Comparison of ENCODE assay signal across 9 cellular contexts in the genomic region with DNA sequence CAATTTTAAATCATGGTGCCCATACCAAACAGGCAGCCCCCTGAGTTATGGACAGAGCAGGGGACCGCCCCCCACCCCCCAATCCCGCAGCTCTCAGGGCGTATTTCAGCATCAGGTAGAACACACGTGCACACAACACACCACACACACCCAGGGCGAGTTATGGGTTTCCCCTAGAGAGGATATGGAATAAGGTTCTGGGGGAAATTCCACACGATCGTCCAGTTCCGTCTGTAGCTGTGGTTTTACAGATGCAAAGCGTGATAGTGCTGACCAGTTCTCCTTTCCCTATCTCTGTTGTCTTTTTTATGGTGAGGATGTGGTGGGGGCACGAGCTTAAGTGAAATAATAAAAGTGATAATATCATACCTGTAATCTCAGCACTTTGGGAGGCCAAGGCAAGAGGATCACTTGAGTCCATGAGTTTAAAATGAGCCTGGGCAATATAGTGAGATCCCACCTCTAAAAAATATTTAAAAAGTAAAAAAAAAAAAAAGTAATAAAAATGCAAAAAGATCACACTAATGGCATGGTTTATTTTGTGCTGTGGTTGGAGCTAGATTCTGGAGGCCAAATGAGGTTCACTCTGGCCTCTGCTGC.
DNase-seq lines count a peak whose midpoint lies in the region; ATAC-seq and TF ChIP-seq lines count a peak whose summit lies in the region.
"Had no signal": no experiment of that assay in that cellular context is flagged by ENCODE, and none has a peak within 500 bp of the region (broad histone marks: within the 10 kb centered on the region; RNA-seq: fewer than 3 reads in every experiment).

No MANE protein-coding gene starts in this region.

- ATAC-seq in stimulated activated naive CD8-positive, alpha-beta T cell treated with anti-CD3 and anti-CD28 coated beads, Interleukin-15, amount 100 ng/mL, for 72 hours, result peak; percentile 24
- ATAC-seq in stimulated activated naive CD8-positive, alpha-beta T cell treated with anti-CD3 and anti-CD28 coated beads, Interleukin-15, Interleukin-2, amounts not matched to agents 100 U/mL and 50 U/mL, for 24 hours, result no peak
- ATAC-seq in HG03565 (IDR thresholded peaks at IDR 0.05; ENCODE audit: unreplicated experiment), result peak; percentile 33
- no peak for ATAC-seq in stimulated activated effector memory CD8-positive, alpha-beta T cell treated with anti-CD3 and anti-CD28 coated beads, Interleukin-12 subunit alpha, Interleukin-12 subunit beta, amount 100 ng/mL, for 72 hours

- peak overlapping the region in 1 of 2 donors; percentile 65 for H3K27ac Mint-ChIP-seq in stimulated activated naive CD8-positive, alpha-beta T cell treated with anti-CD3 and anti-CD28 coated beads, Interleukin-15, amount 100 ng/mL, for 72 hours
- peak overlapping the region; percentile 96 for H3K27ac Mint-ChIP-seq in dendritic cell treated with granulocyte-macrophage colony-stimulating factor and Interleukin-4, amounts not matched to agents 40 ng/mL and 50 ng/mL, for 4 days
- H3K27ac Mint-ChIP-seq in stimulated activated effector memory CD8-positive, alpha-beta T cell treated with anti-CD3 and anti-CD28 coated beads, Interleukin-12 subunit alpha, Interleukin-12 subunit beta, amount 100 ng/mL, for 72 hours, result no peak overlapping the region

- no peak for DNase-seq in stimulated activated naive CD8-positive, alpha-beta T cell treated with anti-CD3 and anti-CD28 coated beads, Interleukin-15, amount 100 ng/mL, for 72 hours
- DNase-seq in stimulated activated naive CD8-positive, alpha-beta T cell treated with anti-CD3 and anti-CD28 coated beads, Interleukin-15, Interleukin-2, amounts not matched to agents 100 U/mL and 50 U/mL, for 24 hours, result no peak
- DNase-seq in erythroblast (lab: John Stamatoyannopoulos, UW), result no peak
- no peak for DNase-seq in islet precursor cell
- no peak for DNase-seq in NCI-H2227 (lab: John Stamatoyannopoulos, UW; ENCODE audit: unreplicated experiment)
- DNase-seq in stimulated activated effector memory CD8-positive, alpha-beta T cell treated with anti-CD3 and anti-CD28 coated beads, Interleukin-12 subunit alpha, Interleukin-12 subunit beta, amount 100 ng/mL, for 72 hours (ENCODE audit: low spot score in 2 of 2), result no peak
- DNase-seq: NCI-H2227 treated with DMSO at 0.1 percent for 48 hours had no signal

- peaks cover 79% of the 10 kb centered on the region for H3K4me1 Mint-ChIP-seq in stimulated activated naive CD8-positive, alpha-beta T cell treated with anti-CD3 and anti-CD28 coated beads, Interleukin-15, amount 100 ng/mL, for 72 hours
- peaks cover 93% of the 10 kb centered on the region for H3K4me1 Mint-ChIP-seq in dendritic cell treated with granulocyte-macrophage colony-stimulating factor and Interleukin-4, amounts not matched to agents 40 ng/mL and 50 ng/mL, for 4 days (ENCODE audit: low read depth)
- H3K4me1 Mint-ChIP-seq in stimulated activated effector memory CD8-positive, alpha-beta T cell treated with anti-CD3 and anti-CD28 coated beads, Interleukin-12 subunit alpha, Interleukin-12 subunit beta, amount 100 ng/mL, for 72 hours, result peaks cover 25% of the 10 kb centered on the region

- peaks cover 18% of the 10 kb centered on the region for H3K36me3 Mint-ChIP-seq in dendritic cell treated with granulocyte-macrophage colony-stimulating factor and Interleukin-4, amounts not matched to agents 40 ng/mL and 50 ng/mL, for 4 days (ENCODE audit: low read depth)
- no peaks in the 10 kb centered on the region for H3K36me3 Mint-ChIP-seq in stimulated activated effector memory CD8-positive, alpha-beta T cell treated with anti-CD3 and anti-CD28 coated beads, Interleukin-12 subunit alpha, Interleukin-12 subunit beta, amount 100 ng/mL, for 72 hours

- intact Hi-C loops in dendritic cell treated with granulocyte-macrophage colony-stimulating factor and Interleukin-4, amounts not matched to agents 40 ng/mL and 50 ng/mL, for 4 days (cut with micrococcal nuclease), result loop anchor here (5.0 kb wide), 1 partner anchor 79 kb away; no protein-coding TSS in a partner anchor

- H3K27me3 Mint-ChIP-seq in stimulated activated naive CD8-positive, alpha-beta T cell treated with anti-CD3 and anti-CD28 coated beads, Interleukin-15, amount 100 ng/mL, for 72 hours, result peaks cover 16% of the 10 kb centered on the region
- peaks cover 2% of the 10 kb centered on the region for H3K27me3 Mint-ChIP-seq in dendritic cell treated with granulocyte-macrophage colony-stimulating factor and Interleukin-4, amounts not matched to agents 40 ng/mL and 50 ng/mL, for 4 days

- peak overlapping the region in 1 of 2 donors; percentile 12 for H3K4me3 Mint-ChIP-seq in stimulated activated naive CD8-positive, alpha-beta T cell treated with anti-CD3 and anti-CD28 coated beads, Interleukin-15, amount 100 ng/mL, for 72 hours
- peak overlapping the region; percentile 65 for H3K4me3 Mint-ChIP-seq in dendritic cell treated with granulocyte-macrophage colony-stimulating factor and Interleukin-4, amounts not matched to agents 40 ng/mL and 50 ng/mL, for 4 days
- H3K4me3 Mint-ChIP-seq in stimulated activated effector memory CD8-positive, alpha-beta T cell treated with anti-CD3 and anti-CD28 coated beads, Interleukin-12 subunit alpha, Interleukin-12 subunit beta, amount 100 ng/mL, for 72 hours, result no peak overlapping the region

- no peaks in the 10 kb centered on the region for H3K9me3 Mint-ChIP-seq in stimulated activated naive CD8-positive, alpha-beta T cell treated with anti-CD3 and anti-CD28 coated beads, Interleukin-15, amount 100 ng/mL, for 72 hours
- H3K9me3 Mint-ChIP-seq in dendritic cell treated with granulocyte-macrophage colony-stimulating factor and Interleukin-4, amounts not matched to agents 40 ng/mL and 50 ng/mL, for 4 days, result no peaks in the 10 kb centered on the region
- H3K9me3 Mint-ChIP-seq in stimulated activated effector memory CD8-positive, alpha-beta T cell treated with anti-CD3 and anti-CD28 coated beads, Interleukin-12 subunit alpha, Interleukin-12 subunit beta, amount 100 ng/mL, for 72 hours, result no peaks in the 10 kb centered on the region

- TF ChIP-seq POLR2A in erythroblast (IDR thresholded peaks at IDR 0.05; ENCODE audit: low read length), result no peak

Comparison
In these comparisons a context has a peak if more than half of its experiments do, and no peak if none do; other contexts are left out.
1. ATAC-seq: peak in stimulated activated naive CD8-positive, alpha-beta T cell treated with anti-CD3 and anti-CD28 coated beads, Interleukin-15, amount 100 ng/mL, for 72 hours (single experiment) and HG03565 (single experiment); none in stimulated activated naive CD8-positive, alpha-beta T cell treated with anti-CD3 and anti-CD28 coated beads, Interleukin-15, Interleukin-2, amounts not matched to agents 100 U/mL and 50 U/mL, for 24 hours (single experiment) and stimulated activated effector memory CD8-positive, alpha-beta T cell treated with anti-CD3 and anti-CD28 coated beads, Interleukin-12 subunit alpha, Interleukin-12 subunit beta, amount 100 ng/mL, for 72 hours (single experiment).